Comparison of ENCODE assay signal across 8 cellular contexts in the genomic region with DNA sequence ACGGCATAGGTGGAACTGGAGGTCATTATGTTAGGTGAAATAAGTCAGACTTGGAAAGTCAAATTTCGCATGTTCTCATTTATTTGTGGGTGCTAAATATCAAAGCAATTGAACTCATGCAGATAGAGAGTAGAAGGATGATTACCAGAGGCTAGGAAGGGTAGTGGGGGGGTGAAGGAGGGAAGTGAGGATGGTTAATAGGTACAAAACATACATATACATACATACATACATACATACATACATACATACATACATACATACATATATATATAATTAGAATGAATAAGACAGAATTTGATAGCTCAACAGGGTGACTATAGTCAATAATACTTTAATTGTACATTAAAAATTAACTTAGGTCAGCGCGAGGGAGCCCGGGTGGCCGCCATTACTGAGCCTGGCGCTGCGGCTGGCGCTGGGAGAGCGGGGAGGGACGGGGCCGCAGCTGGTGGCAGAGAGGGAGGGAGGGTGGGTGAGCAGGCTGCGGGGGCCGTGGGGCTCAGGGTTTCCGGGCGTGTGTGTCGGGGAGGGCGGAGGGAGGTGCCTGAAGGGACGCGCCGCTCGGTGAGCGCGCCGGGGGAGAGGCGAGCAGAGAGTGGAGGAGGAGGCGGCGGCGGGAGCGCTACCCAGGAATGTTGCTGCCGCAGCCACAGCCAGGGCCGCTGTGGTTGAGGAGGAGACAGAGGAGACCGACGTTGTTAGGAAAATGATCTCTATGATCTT.
DNase-seq lines count a peak whose midpoint lies in the region; ATAC-seq and TF ChIP-seq lines count a peak whose summit lies in the region.

No MANE protein-coding gene starts in this region.

- peaks cover 28% of the 10 kb centered on the region for H3K27me3 Mint-ChIP-seq in activated CD8-positive, alpha-beta T cell treated with anti-CD3 and anti-CD28 coated beads, Interleukin-2, amount 10 ng/mL, durations not matched to agents 7 days and 5 days (ENCODE audit: low read depth)

- no peaks in the 10 kb centered on the region for H3K4me1 Mint-ChIP-seq in activated CD8-positive, alpha-beta T cell treated with anti-CD3 and anti-CD28 coated beads, Interleukin-2, amount 10 ng/mL, durations not matched to agents 7 days and 5 days (ENCODE audit: low read depth)

- POLR2A ChIA-PET in activated CD8-positive, alpha-beta T cell treated with anti-CD3 and anti-CD28 coated beads, Interleukin-2, amount 10 ng/mL, durations not matched to agents 7 days and 5 days (lab: Charles Lee): no interaction called here

- no peaks in the 10 kb centered on the region for H3K36me3 Mint-ChIP-seq in activated CD8-positive, alpha-beta T cell treated with anti-CD3 and anti-CD28 coated beads, Interleukin-2, amount 10 ng/mL, durations not matched to agents 7 days and 5 days (ENCODE audit: low read depth)

- H3K27ac ChIP-seq in coronary artery: peak overlapping the region in 1 of 2 donors; percentile 77
- no peak overlapping the region for H3K27ac ChIP-seq in stomach smooth muscle (ENCODE audit: low read length)
- H3K27ac ChIP-seq in effector memory CD4-positive, alpha-beta T cell (ENCODE audit: insufficient read depth, low read length, poor library complexity, severe bottlenecking): no peak overlapping the region

- H3K9me3 Mint-ChIP-seq in activated CD8-positive, alpha-beta T cell treated with anti-CD3 and anti-CD28 coated beads, Interleukin-2, amount 10 ng/mL, durations not matched to agents 7 days and 5 days (ENCODE audit: insufficient read depth): no peaks in the 10 kb centered on the region

- no peaks in the 10 kb centered on the region for H3K27me3 ChIP-seq in stomach smooth muscle (ENCODE audit: control insufficient read depth in 1 of 2, insufficient read depth in 2 of 2, low read length in 2 of 2)
- H3K27me3 ChIP-seq in effector memory CD4-positive, alpha-beta T cell (replicated peaks; ENCODE audit: control insufficient read depth, insufficient read depth, low read length, poor library complexity, severe bottlenecking): no peaks in the 10 kb centered on the region

- TF ChIP-seq CTCF in coronary artery (IDR thresholded peaks at IDR 0.05): no peak

- no peaks in the 10 kb centered on the region for H3K9me3 ChIP-seq in stomach smooth muscle (ENCODE audit: control insufficient read depth in 2 of 2, low read length in 2 of 2)
- H3K9me3 ChIP-seq in effector memory CD4-positive, alpha-beta T cell (ENCODE audit: control insufficient read depth, low read length): no peaks in the 10 kb centered on the region

- H3K4me3 Mint-ChIP-seq in activated CD8-positive, alpha-beta T cell treated with anti-CD3 and anti-CD28 coated beads, Interleukin-2, amount 10 ng/mL, durations not matched to agents 7 days and 5 days: no peak overlapping the region

- H3K4me1 ChIP-seq in stomach smooth muscle (ENCODE audit: control insufficient read depth, insufficient read depth, low read length): no peaks in the 10 kb centered on the region
- no peaks in the 10 kb centered on the region for H3K4me1 ChIP-seq in effector memory CD4-positive, alpha-beta T cell (ENCODE audit: control insufficient read depth, insufficient read depth, low read length, poor library complexity, severe bottlenecking)

- CTCF ChIA-PET in activated CD8-positive, alpha-beta T cell treated with anti-CD3 and anti-CD28 coated beads, Interleukin-2, amount 10 ng/mL, durations not matched to agents 7 days and 5 days (lab: Charles Lee): no interaction called here

- DNase-seq in NCI-H345 (lab: John Stamatoyannopoulos, UW) (peak; percentile 81), coronary artery (ENCODE audit: low spot score) (no peak), kidney tubule cell (ENCODE audit: low spot score) (peak; percentile 84)
- DNase-seq in activated CD8-positive, alpha-beta T cell treated with anti-CD3 and anti-CD28 coated beads, Interleukin-2, amount 10 ng/mL, durations not matched to agents 7 days and 5 days: no peak
- no peak for DNase-seq in effector memory CD4-positive, alpha-beta T cell

- no peaks in the 10 kb centered on the region for H3K36me3 ChIP-seq in stomach smooth muscle (ENCODE audit: control insufficient read depth in 2 of 2, insufficient read depth in 2 of 2, low read length in 2 of 2)
- no peaks in the 10 kb centered on the region for H3K36me3 ChIP-seq in effector memory CD4-positive, alpha-beta T cell (ENCODE audit: control insufficient read depth, insufficient read depth, low read length)

- ATAC-seq in GM19463 (IDR thresholded peaks at IDR 0.05; ENCODE audit: unreplicated experiment) (peak; percentile 69), GM19452 (IDR thresholded peaks at IDR 0.05; ENCODE audit: unreplicated experiment) (no peak)
- ATAC-seq in activated CD8-positive, alpha-beta T cell treated with anti-CD3 and anti-CD28 coated beads, Interleukin-2, amount 10 ng/mL, durations not matched to agents 7 days and 5 days: no peak

- peak overlapping the region; percentile 21 to 53 for H3K9ac ChIP-seq in stomach smooth muscle (ENCODE audit: low read length in 2 of 2)

- H3K27ac Mint-ChIP-seq in activated CD8-positive, alpha-beta T cell treated with anti-CD3 and anti-CD28 coated beads, Interleukin-2, amount 10 ng/mL, durations not matched to agents 7 days and 5 days: no peak overlapping the region

- peak overlapping the region; percentile 77 for H3K4me3 ChIP-seq in coronary artery
- H3K4me3 ChIP-seq in stomach smooth muscle (ENCODE audit: low read length in 2 of 2): peak overlapping the region; percentile 50 to 68
- no peak overlapping the region for H3K4me3 ChIP-seq in effector memory CD4-positive, alpha-beta T cell (ENCODE audit: insufficient read depth, low read depth, low read length, poor library complexity, severe bottlenecking)

Comparison
In these comparisons a context has a peak if more than half of its experiments do, and no peak if none do; other contexts are left out.
1. DNase-seq: peak in NCI-H345 (single experiment) and kidney tubule cell (single experiment); none in coronary artery (single experiment), activated CD8-positive, alpha-beta T cell treated with anti-CD3 and anti-CD28 coated beads, Interleukin-2, amount 10 ng/mL, durations not matched to agents 7 days and 5 days (single experiment) and effector memory CD4-positive, alpha-beta T cell (0 of 3).